ENCODE assay signal across 35 cellular contexts in the genomic region with DNA sequence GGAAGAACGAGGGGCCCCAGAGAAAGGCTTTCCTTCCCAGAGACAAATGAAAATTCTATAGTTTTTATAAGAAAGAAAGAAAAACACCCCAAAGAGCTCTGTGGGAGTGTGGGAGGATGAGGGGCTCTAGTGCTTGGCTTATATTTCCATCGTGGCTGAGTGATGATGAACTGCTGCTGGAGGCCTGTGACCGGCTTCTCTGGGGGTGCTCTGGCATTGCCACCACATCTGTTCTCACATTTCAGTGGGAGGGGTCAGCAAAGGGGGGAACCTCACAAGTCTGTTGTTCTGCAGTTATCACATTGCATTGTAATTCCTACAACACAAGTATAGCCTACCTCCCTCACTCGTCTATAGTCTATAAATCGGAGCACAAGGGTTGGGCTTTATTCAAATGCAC.
"Had no signal": no experiment of that assay in that cellular context is flagged by ENCODE, and none has a peak within 500 bp of the region (broad histone marks: within the 10 kb centered on the region; RNA-seq: fewer than 3 reads in every experiment).

No MANE protein-coding gene starts in this region.

- H3K27me3 ChIP-seq: ascending aorta, brain microvascular endothelial cell, gastrocnemius medialis, pancreas, suprapubic skin, tibial artery, upper lobe of right lung had no signal

- H3K4me3 ChIP-seq: ascending aorta, gastrocnemius medialis, pancreas, psoas muscle, smooth muscle cell, suprapubic skin, tibial artery, upper lobe of right lung had no signal

- H3K36me3 ChIP-seq: ascending aorta, brain microvascular endothelial cell, gastrocnemius medialis, pancreas, suprapubic skin, tibial artery, upper lobe of right lung had no signal

- H3K27ac Mint-ChIP-seq: activated CD4-positive, alpha-beta memory T cell treated with anti-CD3 and anti-CD28 coated beads, Interleukin-2, amount 10 ng/mL, durations not matched to agents 7 days and 5 days; activated naive CD4-positive, alpha-beta T cell treated with anti-CD3 and anti-CD28 coated beads, Interleukin-2, amount 10 ng/mL, durations not matched to agents 7 days and 5 days; activated naive CD8-positive, alpha-beta T cell treated with anti-CD3 and anti-CD28 coated beads, Interleukin-2, amount 10 ng/mL, durations not matched to agents 7 days and 5 days; activated T-cell treated with anti-CD3 and anti-CD28 coated beads, Interleukin-2, amount 50 U/mL, for 24 hours; effector memory CD8-positive, alpha-beta T cell; stimulated activated memory B cell treated with anti-CD40 and anti-IgM and Interleukin-4, amounts not matched to agents 10 μg/mL and 1 μg/mL and 100 μg/mL, for 72 hours; T-helper 1 cell treated with Interleukin-12 subunit alpha and Interleukin-12 subunit beta and Interleukin-4 antibody, amounts not matched to agents 30 μg/mL and 1 μg/mL, for 36 hours had no signal

- ATAC-seq: activated CD4-positive, CD25-positive, alpha-beta regulatory T cell treated with anti-CD3 and anti-CD28 coated beads, Interleukin-2, amount 50 U/mL, for 24 hours; effector memory CD8-positive, alpha-beta T cell; gastrocnemius medialis; left ventricle myocardium superior; naive thymus-derived CD8-positive, alpha-beta T cell; pancreas; psoas muscle; stimulated activated memory B cell treated with anti-CD40 and anti-IgM and Interleukin-4, amounts not matched to agents 10 μg/mL and 1 μg/mL and 100 μg/mL, for 72 hours; upper lobe of right lung had no signal

- FAIRE-seq: pancreas, TTC549 had no signal

- H3K27ac ChIP-seq: ascending aorta, brain microvascular endothelial cell, gastrocnemius medialis, pancreas, psoas muscle, suprapubic skin, tibial artery, upper lobe of right lung, VCaP had no signal

- H3K4me1 ChIP-seq: pancreas had no signal

- H3K4me2 ChIP-seq: smooth muscle cell had no signal

- H3K9me3 ChIP-seq: ascending aorta, gastrocnemius medialis, pancreas, psoas muscle, suprapubic skin, tibial artery, upper lobe of right lung had no signal

- DNase-seq: activated CD4-positive, alpha-beta memory T cell treated with anti-CD3 and anti-CD28 coated beads, Interleukin-2, amount 10 ng/mL, durations not matched to agents 7 days and 5 days; activated CD4-positive, alpha-beta T cell treated with anti-CD3 and anti-CD28 coated beads for 48 hours; activated CD8-positive, alpha-beta memory T cell treated with anti-CD3 and anti-CD28 coated beads, Interleukin-2, amount 50 U/mL, for 48 hours; activated gamma-delta T cell; activated naive CD4-positive, alpha-beta T cell treated with anti-CD3 and anti-CD28 coated beads, Interleukin-2, amount 10 ng/mL, durations not matched to agents 7 days and 5 days; activated naive CD8-positive, alpha-beta T cell treated with anti-CD3 and anti-CD28 coated beads, Interleukin-2, amount 10 ng/mL, durations not matched to agents 7 days and 5 days; activated T-cell treated with anti-CD3 and anti-CD28 coated beads, Interleukin-2, amount 50 U/mL, for 24 hours; brain microvascular endothelial cell; caudate nucleus; cortex of kidney; effector memory CD8-positive, alpha-beta T cell; erythroblast; gastrocnemius medialis; glutamatergic neuron; islet precursor cell; left ventricle myocardium superior; mammary epithelial cell; midbrain; naive thymus-derived CD8-positive, alpha-beta T cell; pancreas; psoas muscle; stimulated activated CD4-positive, alpha-beta T cell treated with anti-CD3 and anti-CD28 coated beads, Interleukin-1b, Interleukin-23, amount 100 ng/mL, for 48 hours; stimulated activated CD4-positive, alpha-beta T cell treated with anti-CD3 and anti-CD28 coated beads, Interleukin-4, amount 100 ng/mL, for 4 hours; stimulated activated CD8-positive, alpha-beta memory T cell treated with anti-CD3 and anti-CD28 coated beads, Interleukin-4, amount 100 ng/mL, for 48 hours; T-helper 9 cell; tibial artery; upper lobe of right lung had no signal

- H3K27me3 Mint-ChIP-seq: activated T-cell treated with anti-CD3 and anti-CD28 coated beads, Interleukin-2, amount 50 U/mL, for 24 hours; naive thymus-derived CD8-positive, alpha-beta T cell; stimulated activated memory B cell treated with anti-CD40 and anti-IgM and Interleukin-4, amounts not matched to agents 10 μg/mL and 1 μg/mL and 100 μg/mL, for 72 hours had no signal

- H3K4me3 Mint-ChIP-seq: activated CD4-positive, alpha-beta memory T cell treated with anti-CD3 and anti-CD28 coated beads, Interleukin-2, amount 10 ng/mL, durations not matched to agents 7 days and 5 days; activated naive CD4-positive, alpha-beta T cell treated with anti-CD3 and anti-CD28 coated beads, Interleukin-2, amount 10 ng/mL, durations not matched to agents 7 days and 5 days; activated naive CD8-positive, alpha-beta T cell treated with anti-CD3 and anti-CD28 coated beads, Interleukin-2, amount 10 ng/mL, durations not matched to agents 7 days and 5 days; activated T-cell treated with anti-CD3 and anti-CD28 coated beads, Interleukin-2, amount 50 U/mL, for 24 hours; effector memory CD8-positive, alpha-beta T cell; naive thymus-derived CD8-positive, alpha-beta T cell; stimulated activated memory B cell treated with anti-CD40 and anti-IgM and Interleukin-4, amounts not matched to agents 10 μg/mL and 1 μg/mL and 100 μg/mL, for 72 hours; T-helper 1 cell treated with Interleukin-12 subunit alpha and Interleukin-12 subunit beta and Interleukin-4 antibody, amounts not matched to agents 30 μg/mL and 1 μg/mL, for 36 hours had no signal

- H3K36me3 Mint-ChIP-seq: activated naive CD4-positive, alpha-beta T cell treated with anti-CD3 and anti-CD28 coated beads, Interleukin-2, amount 10 ng/mL, durations not matched to agents 7 days and 5 days; naive thymus-derived CD8-positive, alpha-beta T cell; stimulated activated memory B cell treated with anti-CD40 and anti-IgM and Interleukin-4, amounts not matched to agents 10 μg/mL and 1 μg/mL and 100 μg/mL, for 72 hours had no signal

- H3K9me3 Mint-ChIP-seq: activated naive CD4-positive, alpha-beta T cell treated with anti-CD3 and anti-CD28 coated beads, Interleukin-2, amount 10 ng/mL, durations not matched to agents 7 days and 5 days; activated T-cell treated with anti-CD3 and anti-CD28 coated beads, Interleukin-2, amount 50 U/mL, for 24 hours; effector memory CD8-positive, alpha-beta T cell; stimulated activated memory B cell treated with anti-CD40 and anti-IgM and Interleukin-4, amounts not matched to agents 10 μg/mL and 1 μg/mL and 100 μg/mL, for 72 hours had no signal
